ENCODE assay signal across 24 cellular contexts in genomic region chr3:14134291-14134690, GRCh38.
"Had no signal": no experiment of that assay in that cellular context is flagged by ENCODE, and none has a peak within 500 bp of the region (broad histone marks: within the 10 kb centered on the region; RNA-seq: fewer than 3 reads in every experiment).

No MANE protein-coding gene starts in this region.

- H3K27me3 ChIP-seq: foreskin keratinocyte, heart left ventricle, left lung, right lobe of liver, uterus had no signal

- H3K4me3 Mint-ChIP-seq: activated CD4-positive, alpha-beta memory T cell treated with anti-CD3 and anti-CD28 coated beads for 36 hours; activated naive CD4-positive, alpha-beta T cell treated with anti-CD3 and anti-CD28 coated beads, Interleukin-2, amount 50 U/mL, for 24 hours; activated naive CD8-positive, alpha-beta T cell treated with anti-CD3 and anti-CD28 coated beads, Interleukin-2, amount 50 U/mL, for 24 hours; activated T-helper 1 cell treated with anti-CD3 and anti-CD28 coated beads, Interleukin-12 subunit alpha, Interleukin-12 subunit beta, Interleukin-2, Interleukin-4 antibody, amounts not matched to agents 30 ng/mL and 10 ng/mL and 1 ng/mL, durations not matched to agents 14 hours and 24 hours and 36 hours; natural killer cell; stimulated activated naive CD8-positive, alpha-beta T cell treated with anti-CD3 and anti-CD28 coated beads, Interleukin-15, amount 100 ng/mL, for 72 hours; T-cell; T-helper 2 cell treated with Interferon-gamma antibody and Interleukin-4, amounts not matched to agents 5 μg/mL and 100 μg/mL, for 36 hours; type B pancreatic cell had no signal

- H3K27me3 Mint-ChIP-seq: activated CD4-positive, alpha-beta memory T cell treated with anti-CD3 and anti-CD28 coated beads for 36 hours; activated naive CD4-positive, alpha-beta T cell treated with anti-CD3 and anti-CD28 coated beads, Interleukin-2, amount 50 U/mL, for 24 hours; activated naive CD8-positive, alpha-beta T cell treated with anti-CD3 and anti-CD28 coated beads, Interleukin-2, amount 50 U/mL, for 24 hours; stimulated activated naive CD8-positive, alpha-beta T cell treated with anti-CD3 and anti-CD28 coated beads, Interleukin-15, amount 100 ng/mL, for 72 hours; T-cell; type B pancreatic cell had no signal

- DNase-seq: activated CD4-positive, alpha-beta memory T cell treated with anti-CD3 and anti-CD28 coated beads for 36 hours; activated CD4-positive, alpha-beta T cell treated with anti-CD3 and anti-CD28 coated beads for 48 hours; activated CD8-positive, alpha-beta memory T cell treated with anti-CD3 and anti-CD28 coated beads, Interleukin-2, amount 50 U/mL, for 4 hours; activated gamma-delta T cell treated with Interleukin-2 at 50 U/mL for 16 hours; activated naive CD8-positive, alpha-beta T cell treated with anti-CD3 and anti-CD28 coated beads, Interleukin-2, amount 50 U/mL, for 24 hours; activated T-cell treated with anti-CD3 and anti-CD28 coated beads, Interleukin-2, amount 50 U/mL, for 1 hour; cortex of kidney; foreskin keratinocyte; heart left ventricle; left lung; lower lobe of right lung; mesendoderm; natural killer cell; right lobe of liver; stimulated activated CD4-positive, alpha-beta T cell treated with anti-CD3 and anti-CD28 coated beads, Interleukin-2, amount 100 ng/mL, for 48 hours; stimulated activated naive CD8-positive, alpha-beta T cell treated with anti-CD3 and anti-CD28 coated beads, Interleukin-15, amount 100 ng/mL, for 72 hours; substantia nigra; T-cell; uterus had no signal

- H3K27ac Mint-ChIP-seq: activated CD4-positive, alpha-beta memory T cell treated with anti-CD3 and anti-CD28 coated beads for 36 hours; activated naive CD4-positive, alpha-beta T cell treated with anti-CD3 and anti-CD28 coated beads, Interleukin-2, amount 50 U/mL, for 24 hours; activated naive CD8-positive, alpha-beta T cell treated with anti-CD3 and anti-CD28 coated beads, Interleukin-2, amount 50 U/mL, for 24 hours; activated T-helper 1 cell treated with anti-CD3 and anti-CD28 coated beads, Interleukin-12 subunit alpha, Interleukin-12 subunit beta, Interleukin-2, Interleukin-4 antibody, amounts not matched to agents 30 ng/mL and 10 ng/mL and 1 ng/mL, durations not matched to agents 14 hours and 24 hours and 36 hours; natural killer cell; T-helper 2 cell treated with Interferon-gamma antibody and Interleukin-4, amounts not matched to agents 5 μg/mL and 100 μg/mL, for 36 hours; type B pancreatic cell had no signal

- H3K4me1 Mint-ChIP-seq: activated naive CD4-positive, alpha-beta T cell treated with anti-CD3 and anti-CD28 coated beads, Interleukin-2, amount 50 U/mL, for 24 hours; activated naive CD8-positive, alpha-beta T cell treated with anti-CD3 and anti-CD28 coated beads, Interleukin-2, amount 50 U/mL, for 24 hours; stimulated activated naive CD8-positive, alpha-beta T cell treated with anti-CD3 and anti-CD28 coated beads, Interleukin-15, amount 100 ng/mL, for 72 hours had no signal

- H3K36me3 ChIP-seq: uterus had no signal

- H3K27ac ChIP-seq: foreskin keratinocyte, heart left ventricle, left lung, lower lobe of right lung, right lobe of liver, uterus had no signal

- ATAC-seq: activated naive CD8-positive, alpha-beta T cell treated with anti-CD3 and anti-CD28 coated beads, Interleukin-2, amount 50 U/mL, for 24 hours; esophagus mucosa; heart left ventricle; left lung; lower lobe of right lung; natural killer cell; right lobe of liver; stimulated activated naive CD8-positive, alpha-beta T cell treated with anti-CD3 and anti-CD28 coated beads, Interleukin-15, amount 100 ng/mL, for 72 hours; T-cell had no signal

- H3K4me3 ChIP-seq: heart left ventricle, left lung, lower lobe of right lung, right lobe of liver, uterus had no signal

- H3K4me1 ChIP-seq: foreskin keratinocyte, left lung, lower lobe of right lung, uterus had no signal

- H3K9me3 ChIP-seq: heart left ventricle, left lung, lower lobe of right lung, right lobe of liver, uterus had no signal
